Comparison of ENCODE assay signal across 18 cellular contexts in the genomic region with DNA sequence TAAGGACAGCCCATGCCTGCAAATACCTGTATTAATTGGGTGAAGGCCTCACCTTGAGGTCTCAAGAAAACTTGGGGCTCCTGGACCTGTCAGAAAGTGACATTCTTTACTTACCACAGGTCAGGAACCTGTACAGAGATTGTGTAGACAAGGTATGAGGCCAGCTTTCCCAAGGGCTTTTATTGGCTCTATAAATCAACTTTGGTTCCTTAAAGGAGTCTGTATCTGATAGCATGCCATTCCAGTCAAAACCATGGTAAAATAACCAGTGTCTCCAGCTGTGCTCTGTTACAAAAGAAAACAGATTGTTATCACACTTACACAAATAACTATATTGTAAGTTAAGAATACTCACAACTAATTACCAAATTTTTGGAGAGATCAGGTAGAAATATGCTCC.
DNase-seq lines count a peak whose midpoint lies in the region; ATAC-seq and TF ChIP-seq lines count a peak whose summit lies in the region.
"Had no signal": no experiment of that assay in that cellular context is flagged by ENCODE, and none has a peak within 500 bp of the region (broad histone marks: within the 10 kb centered on the region; RNA-seq: fewer than 3 reads in every experiment).

No MANE protein-coding gene starts in this region.

- H3K9ac ChIP-seq in endodermal cell (ENCODE audit: extremely low read depth, low read length, poor library complexity, severe bottlenecking), result no peak overlapping the region
- H3K9ac ChIP-seq: BLaER1 had no signal

- H3K4me1 ChIP-seq in endodermal cell (ENCODE audit: control insufficient read depth, insufficient read depth, low read length) (peaks cover 3% of the 10 kb centered on the region), mucosa of descending colon (ENCODE audit: low read depth) (no peaks in the 10 kb centered on the region), heart right ventricle (peaks cover 0 to 11% (median 0%) of the 10 kb centered on the region in 9 donors)
- H3K4me1 ChIP-seq: BLaER1, HAP-1 had no signal

- H3K27ac ChIP-seq in endodermal cell (ENCODE audit: low read depth, low read length), result no peak overlapping the region
- H3K27ac ChIP-seq in heart right ventricle, result no peak overlapping the region
- H3K27ac ChIP-seq: BLaER1, C4-2B had no signal

- H3K27me3 ChIP-seq in endodermal cell (ENCODE audit: control insufficient read depth, insufficient read depth, low read length, poor library complexity, severe bottlenecking), result no peaks in the 10 kb centered on the region
- no peaks in the 10 kb centered on the region for H3K27me3 ChIP-seq in heart right ventricle
- H3K27me3 ChIP-seq: BLaER1 had no signal

- no peak overlapping the region for H3K4me3 Mint-ChIP-seq in endodermal cell
- H3K4me3 Mint-ChIP-seq: B cell; CD4-positive, CD25-positive, alpha-beta regulatory T cell; CD8-positive, alpha-beta T cell had no signal

- H3K27me3 Mint-ChIP-seq in endodermal cell (ENCODE audit: insufficient read depth), result peaks cover 3% of the 10 kb centered on the region
- H3K27me3 Mint-ChIP-seq: B cell had no signal

- DNase-seq in HT-29 (ENCODE audit: low spot score) (peak; percentile 21), M059J (ENCODE audit: low read depth) (peak; percentile 46), endodermal cell (no peak), mucosa of descending colon (no peak), heart right ventricle (no peak), left colon (no peak), Right ventricle myocardium superior (no peak), ACHN (no peak)
- DNase-seq: Caco-2; CD4-positive, CD25-positive, alpha-beta regulatory T cell; CD8-positive, alpha-beta T cell; DMS153; DND-41; GOT3 had no signal

- peaks cover 4% of the 10 kb centered on the region for H3K4me1 Mint-ChIP-seq in endodermal cell
- H3K4me1 Mint-ChIP-seq: B cell had no signal

- H3K4me3 ChIP-seq in endodermal cell (ENCODE audit: low read length), result peak overlapping the region; percentile 71
- H3K4me3 ChIP-seq in mucosa of descending colon, result no peak overlapping the region
- H3K4me3 ChIP-seq in heart right ventricle, result no peak overlapping the region
- H3K4me3 ChIP-seq: BLaER1, HAP-1 had no signal

- H3K9me3 ChIP-seq in endodermal cell (ENCODE audit: control insufficient read depth, low read length) (peaks cover 61% of the 10 kb centered on the region), mucosa of descending colon (peaks cover 10% of the 10 kb centered on the region), heart right ventricle (peaks cover 0 to 32% (median 0%) of the 10 kb centered on the region in 11 donors)

- in situ Hi-C loops in ACHN (cut with HindIII; ENCODE audit: low pct_ligation_motif_present, low pct_unique_long_range_greater_than_20kb, low sequenced_read_pairs), result no loop called here

- H3K36me3 Mint-ChIP-seq in endodermal cell (ENCODE audit: low read depth), result no peaks in the 10 kb centered on the region
- H3K36me3 Mint-ChIP-seq: CD4-positive, CD25-positive, alpha-beta regulatory T cell; CD8-positive, alpha-beta T cell had no signal

- TF ChIP-seq CTCF in endodermal cell (conservative IDR thresholded peaks at IDR 0.05), result no peak
- TF ChIP-seq CTCF in mucosa of descending colon (IDR thresholded peaks at IDR 0.05), result no peak
- no peak for TF ChIP-seq CTCF in heart right ventricle (IDR thresholded peaks at IDR 0.05)

- no peak overlapping the region for H3K27ac Mint-ChIP-seq in endodermal cell
- H3K27ac Mint-ChIP-seq: B cell; CD4-positive, CD25-positive, alpha-beta regulatory T cell; CD8-positive, alpha-beta T cell had no signal

- no peaks in the 10 kb centered on the region for H3K36me3 ChIP-seq in endodermal cell (ENCODE audit: control insufficient read depth, insufficient read depth, low read length)
- no peaks in the 10 kb centered on the region for H3K36me3 ChIP-seq in mucosa of descending colon (ENCODE audit: low read depth)
- H3K36me3 ChIP-seq in heart right ventricle, result peaks cover 0 to 96% (median 12%) of the 10 kb centered on the region in 9 donors
- H3K36me3 ChIP-seq: BLaER1, HAP-1 had no signal

- intact Hi-C loops in mucosa of descending colon (cut with DNase I, micrococcal nuclease), result no loop called here
- intact Hi-C loops in heart right ventricle (cut with DNase I), result loop anchor here in 4 of 10 donors (5.0 to 10.0 kb wide), 5 partner anchors 97 to 153 kb away; partner anchors contain the start of gene TGFBR1 (in 1 of the 4)
- intact Hi-C loops in left colon (cut with DNase I, micrococcal nuclease), result no loop called here
- intact Hi-C loops in Right ventricle myocardium superior (cut with DNase I), result loop anchor here (10.0 kb wide), 1 partner anchor 127 kb away; no protein-coding TSS in a partner anchor

- H3K9me3 Mint-ChIP-seq in endodermal cell, result peaks cover 51% of the 10 kb centered on the region

- ATAC-seq in mucosa of descending colon (peak; percentile 25), heart right ventricle (no peak), left colon (no peak), Right ventricle myocardium superior (ENCODE audit: poor library complexity) (no peak)
- ATAC-seq: CD8-positive, alpha-beta T cell had no signal

Comparison
In these comparisons a context has a peak if more than half of its experiments do, and no peak if none do; other contexts are left out.
1. DNase-seq: peak in HT-29 (single experiment) and M059J (single experiment); none in endodermal cell (single experiment), mucosa of descending colon (0 of 3), heart right ventricle (0 of 2), left colon (0 of 2), Right ventricle myocardium superior (single experiment) and ACHN (single experiment).